8 cellular contexts compared by ENCODE assay signal in genomic region chr16:4333308-4333638, GRCh38. TPM values are rescaled to one million over a fixed set of nuclear protein-coding genes. Genes with fewer than 3 reads are reported as not detected.
"Had no signal": no experiment of that assay in that cellular context is flagged by ENCODE, and none has a peak within 500 bp of the region (broad histone marks: within the 10 kb centered on the region; RNA-seq: fewer than 3 reads in every experiment).

No MANE protein-coding gene starts in this region.

- H3K9me3 Mint-ChIP-seq: IgD-negative memory B cell had no signal

- H3K27ac Mint-ChIP-seq: IgD-negative memory B cell had no signal

- H3K9me3 ChIP-seq: HAP-1 had no signal

- H3K36me3 Mint-ChIP-seq: IgD-negative memory B cell had no signal

- H3K27ac ChIP-seq: GM23248 had no signal

- DNase-seq: GM23248, GOT3, H7, KBM-7 had no signal

- H2AFZ ChIP-seq: GM23248 had no signal

- H3K4me3 ChIP-seq: GM23248, HAP-1 had no signal

- FAIRE-seq: HTR-8/SVneo had no signal

- ATAC-seq: HCT116 had no signal

- H3K9ac ChIP-seq: GM23248 had no signal

RNA-seq across cellular contexts. Expression of gene GLIS2, which starts 17.4 kb away (rescaled TPM):
- polyA plus RNA-seq: IgD-negative memory B cell had no signal
